ENCODE assay signal across 18 cellular contexts in genomic region chr18:54480616-54481015, GRCh38.
"Had no signal": no experiment of that assay in that cellular context is flagged by ENCODE, and none has a peak within 500 bp of the region (broad histone marks: within the 10 kb centered on the region; RNA-seq: fewer than 3 reads in every experiment).

No MANE protein-coding gene starts in this region.

- H3K79me2 ChIP-seq: hepatocyte had no signal

- H3K4me2 ChIP-seq: hepatocyte had no signal

- H3K27me3 ChIP-seq: esophagus squamous epithelium, foreskin keratinocyte, hepatocyte, ovary had no signal

- H3K36me3 ChIP-seq: esophagus squamous epithelium, ovary had no signal

- ATAC-seq: effector memory CD8-positive, alpha-beta T cell; foreskin keratinocyte; left lobe of liver; mucosa of descending colon; naive thymus-derived CD8-positive, alpha-beta T cell; right cardiac atrium had no signal

- H3K4me3 Mint-ChIP-seq: effector memory CD8-positive, alpha-beta T cell; naive thymus-derived CD8-positive, alpha-beta T cell had no signal

- H3K4me1 Mint-ChIP-seq: naive thymus-derived CD8-positive, alpha-beta T cell had no signal

- H3K36me3 Mint-ChIP-seq: naive thymus-derived CD8-positive, alpha-beta T cell had no signal

- H3K4me3 ChIP-seq: dorsolateral prefrontal cortex, esophagus squamous epithelium, hepatocyte, mucosa of descending colon, ovary had no signal

- H3K9me3 Mint-ChIP-seq: effector memory CD8-positive, alpha-beta T cell; naive thymus-derived CD8-positive, alpha-beta T cell had no signal

- H3K27ac Mint-ChIP-seq: effector memory CD8-positive, alpha-beta T cell; naive thymus-derived CD8-positive, alpha-beta T cell had no signal

- H3K4me1 ChIP-seq: esophagus squamous epithelium, foreskin keratinocyte had no signal

- H3K9me3 ChIP-seq: esophagus squamous epithelium, mucosa of descending colon, ovary had no signal

- DNase-seq: cortex of kidney; dorsolateral prefrontal cortex; effector memory CD8-positive, alpha-beta T cell; esophagus squamous epithelium; foreskin keratinocyte; islet precursor cell; mammary epithelial cell; mucosa of descending colon; naive thymus-derived CD8-positive, alpha-beta T cell; nucleus accumbens; ovary; small intestine; stimulated activated CD4-positive, alpha-beta T cell treated with anti-CD3 and anti-CD28 coated beads, Interleukin-12 subunit alpha, Interleukin-12 subunit beta, amount 100 ng/mL, for 4 hours; stimulated activated naive CD4-positive, alpha-beta T cell treated with Interleukin-2 at 50 U/mL for 16 hours; trophoblast cell had no signal

- H3K27ac ChIP-seq: dorsolateral prefrontal cortex, foreskin keratinocyte, hepatocyte, ovary had no signal

- H2AFZ ChIP-seq: hepatocyte had no signal
